In the genomic region with DNA sequence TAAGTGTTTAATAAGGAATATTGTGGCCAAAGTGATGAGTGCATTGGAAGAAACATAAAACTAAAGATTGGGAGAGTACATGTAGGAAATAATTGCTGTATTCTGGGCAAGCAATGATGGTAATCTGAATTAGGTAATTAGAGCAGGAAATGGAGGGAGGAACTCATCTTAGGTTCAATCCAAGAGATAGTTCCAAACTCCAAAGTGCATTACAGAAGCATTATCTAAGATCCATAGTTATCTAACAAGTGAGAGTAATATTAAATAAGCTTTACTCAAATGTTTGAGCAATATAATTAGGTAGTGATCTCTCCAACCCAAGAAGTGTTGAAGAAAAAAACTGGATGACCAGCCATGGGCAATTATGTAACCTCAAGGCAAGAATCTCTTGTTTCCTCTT, we compare ENCODE assay signal across 25 cellular contexts.
DNase-seq lines count a peak whose midpoint lies in the region; ATAC-seq, FAIRE-seq and TF ChIP-seq lines count a peak whose summit lies in the region.
"Had no signal": no experiment of that assay in that cellular context is flagged by ENCODE, and none has a peak within 500 bp of the region (broad histone marks: within the 10 kb centered on the region; RNA-seq: fewer than 3 reads in every experiment).

No MANE protein-coding gene starts in this region.

- H3K36me3 Mint-ChIP-seq in natural killer cell: no peaks in the 10 kb centered on the region
- H3K36me3 Mint-ChIP-seq: CD4-positive, alpha-beta memory T cell; CD4-positive, CD25-positive, alpha-beta regulatory T cell had no signal

- H3K36me3 ChIP-seq in small intestine (ENCODE audit: control insufficient read depth in 2 of 2, insufficient read depth in 2 of 2, low read length in 2 of 2) (no peaks in the 10 kb centered on the region), left ventricle myocardium inferior (no peaks in the 10 kb centered on the region)

- intact Hi-C loops in left colon (cut with DNase I, micrococcal nuclease) (no loop called here), natural killer cell (cut with micrococcal nuclease) (no loop called here), left ventricle myocardium inferior (cut with micrococcal nuclease) (no loop called here)

- ATAC-seq in left colon (peak; percentile 59), natural killer cell (no peak)
- ATAC-seq: A549, GM12878 had no signal

- no peak for FAIRE-seq in small intestine (lab: Jason Lieb, UNC)
- FAIRE-seq: A549, GM12878, GM12892, GM18507 had no signal

- H3K9me3 ChIP-seq in small intestine (ENCODE audit: control insufficient read depth, low read depth) (no peaks in the 10 kb centered on the region), left ventricle myocardium inferior (replicated peaks) (peaks cover 9% of the 10 kb centered on the region)
- H3K9me3 ChIP-seq: A549 had no signal

- no peaks in the 10 kb centered on the region for H3K4me1 Mint-ChIP-seq in natural killer cell

- H3K27me3 Mint-ChIP-seq in natural killer cell (ENCODE audit: low read depth in 2 of 2): peaks cover 8 to 22% of the 10 kb centered on the region in 2 donors

- DNase-seq in NOMO-1 treated with DMSO at 0.1 percent for 48 hours (lab: John Stamatoyannopoulos, UW; ENCODE audit: unreplicated experiment): peak; percentile 63
- no peak for DNase-seq in NOMO-1 treated with dmso at 0.1 percent for 144 hours (lab: John Stamatoyannopoulos, UW; ENCODE audit: unreplicated experiment)
- DNase-seq in CD1c-positive myeloid dendritic cell (ENCODE audit: extremely low spot score): peak; percentile 13
- no peak for DNase-seq in left colon
- DNase-seq in small intestine: peak; percentile 73
- DNase-seq in NCI-H524 (lab: John Stamatoyannopoulos, UW): no peak
- no peak for DNase-seq in natural killer cell
- DNase-seq in left ventricle myocardium inferior: no peak
- DNase-seq: C1 segment of cervical spinal cord; CD4-positive, alpha-beta memory T cell; CD4-positive, CD25-positive, alpha-beta regulatory T cell; CD8-positive, alpha-beta memory T cell; COR-L47; DMS 273 treated with DMSO at 0.1 percent for 48 hours; DMS153; DMS79; DND-41; EL; GDM1 had no signal

- no peak overlapping the region for H3K4me3 ChIP-seq in small intestine (ENCODE audit: low read depth in 1 of 2, low read length in 2 of 2)
- H3K4me3 ChIP-seq in left ventricle myocardium inferior: no peak overlapping the region
- H3K4me3 ChIP-seq: A549, GM12878 had no signal

- H3K27ac Mint-ChIP-seq in natural killer cell: no peak overlapping the region
- H3K27ac Mint-ChIP-seq: B cell; CD4-positive, CD25-positive, alpha-beta regulatory T cell; CD8-positive, alpha-beta memory T cell had no signal

- no peaks in the 10 kb centered on the region for H3K27me3 ChIP-seq in small intestine (ENCODE audit: control insufficient read depth in 2 of 2, insufficient read depth in 2 of 2, low read length in 2 of 2)
- H3K27me3 ChIP-seq in left ventricle myocardium inferior (ENCODE audit: low read depth): no peaks in the 10 kb centered on the region

- H3K4me1 ChIP-seq in small intestine (ENCODE audit: control insufficient read depth in 2 of 2, insufficient read depth in 1 of 2, low read depth in 1 of 2, low read length in 1 of 2) (peaks cover 5 to 8% of the 10 kb centered on the region in 2 donors), left ventricle myocardium inferior (no peaks in the 10 kb centered on the region)

- TF ChIP-seq CTCF in natural killer cell (IDR thresholded peaks at IDR 0.05): no peak
- TF ChIP-seq CTCF in left ventricle myocardium inferior (IDR thresholded peaks at IDR 0.05; ENCODE audit: borderline replicate concordance): no peak

- H3K27ac ChIP-seq in small intestine (ENCODE audit: low read depth in 1 of 2, low read length in 1 of 2): no peak overlapping the region
- no peak overlapping the region for H3K27ac ChIP-seq in left ventricle myocardium inferior (replicated peaks)
- H3K27ac ChIP-seq: 22Rv1, A549 had no signal

- no peaks in the 10 kb centered on the region for H3K9me3 Mint-ChIP-seq in natural killer cell

- H3K4me3 Mint-ChIP-seq in natural killer cell: no peak overlapping the region
- H3K4me3 Mint-ChIP-seq: B cell; CD4-positive, alpha-beta memory T cell; CD4-positive, CD25-positive, alpha-beta regulatory T cell; CD8-positive, alpha-beta memory T cell had no signal

Comparison
In these comparisons a context has a peak if more than half of its experiments do, and no peak if none do; other contexts are left out.
1. DNase-seq: peak in NOMO-1 treated with DMSO at 0.1 percent for 48 hours (single experiment), CD1c-positive myeloid dendritic cell (single experiment) and small intestine (single experiment); none in NOMO-1 treated with dmso at 0.1 percent for 144 hours (single experiment), left colon (0 of 2), NCI-H524 (0 of 2), natural killer cell (single experiment) and left ventricle myocardium inferior (single experiment).